In the genomic region with DNA sequence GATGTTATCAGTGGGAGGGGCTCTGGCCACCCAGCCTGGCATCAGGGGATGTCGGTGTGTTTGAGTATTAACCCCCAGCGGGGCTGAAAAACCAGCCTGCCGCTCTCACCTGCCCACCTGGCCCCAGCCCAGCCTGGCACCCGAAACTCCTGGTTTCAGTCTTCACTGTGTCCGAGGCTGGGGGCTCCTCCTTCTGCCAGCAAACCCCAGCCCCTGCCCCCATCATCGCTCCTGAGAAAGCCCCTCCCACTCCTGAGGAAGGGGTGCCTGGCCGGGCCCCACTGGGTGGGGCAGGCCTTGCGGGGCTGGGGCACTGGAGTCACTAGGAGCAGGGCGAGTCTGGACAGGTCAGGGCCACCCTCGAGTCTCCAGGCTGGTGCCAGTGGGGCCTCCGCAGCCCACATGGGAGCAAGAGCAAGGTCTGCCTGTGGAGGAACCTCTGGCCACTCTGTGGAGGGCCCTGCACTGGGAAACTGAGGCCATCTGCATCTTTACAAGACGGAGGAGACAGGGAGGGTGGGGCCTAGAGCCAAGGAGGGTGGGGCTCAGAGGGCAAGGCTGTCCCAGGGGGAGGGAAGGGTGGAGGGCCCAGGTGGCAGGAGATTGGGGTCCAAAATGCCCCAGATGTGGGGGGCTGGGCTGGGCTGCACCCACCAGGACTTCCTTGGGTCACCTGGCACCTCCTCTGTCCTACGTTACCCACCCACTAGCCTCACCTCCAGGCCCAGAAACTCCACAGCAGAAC, we compare ENCODE assay signal across 20 cellular contexts. TPM values are rescaled to one million over a fixed set of nuclear protein-coding genes. Genes with fewer than 3 reads are reported as not detected.
DNase-seq lines count a peak whose midpoint lies in the region; ATAC-seq and TF ChIP-seq lines count a peak whose summit lies in the region.
"Had no signal": no experiment of that assay in that cellular context is flagged by ENCODE, and none has a peak within 500 bp of the region (broad histone marks: within the 10 kb centered on the region; RNA-seq: fewer than 3 reads in every experiment).

No MANE protein-coding gene starts in this region.

- BruUV-seq in A673 (replicated peaks; lab: Mats Ljungman, UMichigan): no TSS peak

- peak overlapping the region; percentile 17 for H3K4me3 Mint-ChIP-seq in dendritic cell treated with granulocyte-macrophage colony-stimulating factor and Interleukin-4, amounts not matched to agents 40 ng/mL and 50 ng/mL, for 4 days
- no peak overlapping the region for H3K4me3 Mint-ChIP-seq in activated T-cell treated with anti-CD3 and anti-CD28 coated beads, Interleukin-2, amount 50 U/mL, for 72 hours
- H3K4me3 Mint-ChIP-seq: activated CD4-positive, alpha-beta memory T cell treated with anti-CD3 and anti-CD28 coated beads for 36 hours; activated T-helper 17 cell treated with anti-CD3 and anti-CD28 coated beads, Interleukin-2, amount 50 U/mL, for 72 hours; natural killer cell treated with Interleukin-12 subunit alpha and Interleukin-12 subunit beta and Interleukin-15 and Interleukin-18, amount 100 ng/mL, for 72 hours had no signal

- TF ChIP-seq CTCF in mucosa of descending colon (IDR thresholded peaks at IDR 0.05) (no peak), A673 (conservative IDR thresholded peaks at IDR 0.05; ENCODE audit: low read depth, low read length) (no peak)

- H3K36me3 Mint-ChIP-seq in dendritic cell treated with granulocyte-macrophage colony-stimulating factor and Interleukin-4, amounts not matched to agents 40 ng/mL and 50 ng/mL, for 4 days (ENCODE audit: low read depth): no peaks in the 10 kb centered on the region
- peaks cover 0 to 4% of the 10 kb centered on the region in 2 donors for H3K36me3 Mint-ChIP-seq in activated T-cell treated with anti-CD3 and anti-CD28 coated beads, Interleukin-2, amount 50 U/mL, for 72 hours (ENCODE audit: insufficient read depth in 2 of 2)
- H3K36me3 Mint-ChIP-seq: activated CD4-positive, alpha-beta memory T cell treated with anti-CD3 and anti-CD28 coated beads for 36 hours; natural killer cell treated with Interleukin-12 subunit alpha and Interleukin-12 subunit beta and Interleukin-15 and Interleukin-18, amount 100 ng/mL, for 72 hours had no signal

- H3K4me3 ChIP-seq in mucosa of descending colon (no peak overlapping the region), A673 (ENCODE audit: low read depth, low read length, poor library complexity, severe bottlenecking) (no peak overlapping the region)

- H3K9me3 ChIP-seq in mucosa of descending colon (no peaks in the 10 kb centered on the region), A673 (ENCODE audit: low read depth, low read length, poor library complexity, severe bottlenecking) (no peaks in the 10 kb centered on the region)

- peaks cover 70% of the 10 kb centered on the region for H3K27me3 Mint-ChIP-seq in dendritic cell treated with granulocyte-macrophage colony-stimulating factor and Interleukin-4, amounts not matched to agents 40 ng/mL and 50 ng/mL, for 4 days
- H3K27me3 Mint-ChIP-seq in activated T-cell treated with anti-CD3 and anti-CD28 coated beads, Interleukin-2, amount 50 U/mL, for 72 hours (ENCODE audit: low read depth): peaks cover 11% of the 10 kb centered on the region
- H3K27me3 Mint-ChIP-seq: natural killer cell treated with Interleukin-12 subunit alpha and Interleukin-12 subunit beta and Interleukin-15 and Interleukin-18, amount 100 ng/mL, for 72 hours had no signal

- H3K36me3 ChIP-seq in mucosa of descending colon (ENCODE audit: low read depth) (no peaks in the 10 kb centered on the region), A673 (ENCODE audit: insufficient read depth, low read length, poor library complexity, severe bottlenecking) (no peaks in the 10 kb centered on the region)

- intact Hi-C loops in Right ventricle myocardium inferior (cut with DNase I): no loop called here
- intact Hi-C loops in Right ventricle myocardium superior (cut with DNase I): no loop called here
- intact Hi-C loops in dendritic cell treated with granulocyte-macrophage colony-stimulating factor and Interleukin-4, amounts not matched to agents 40 ng/mL and 50 ng/mL, for 4 days (cut with micrococcal nuclease): no loop called here
- intact Hi-C loops in mucosa of descending colon (cut with DNase I, micrococcal nuclease): no loop called here
- intact Hi-C loops in A673 (cut with micrococcal nuclease; ENCODE audit: unreplicated experiment): no loop called here

- ATAC-seq in Right ventricle myocardium inferior (no peak), Right ventricle myocardium superior (ENCODE audit: poor library complexity) (no peak), mucosa of descending colon (peak; percentile 40)
- ATAC-seq in activated T-cell treated with anti-CD3 and anti-CD28 coated beads, Interleukin-2, amount 50 U/mL, for 72 hours (replicated peaks in 1 of 2): no peak
- ATAC-seq: activated T-helper 17 cell treated with anti-CD3 and anti-CD28 coated beads, Interleukin-2, amount 50 U/mL, for 72 hours had no signal

- H3K27ac Mint-ChIP-seq in dendritic cell treated with granulocyte-macrophage colony-stimulating factor and Interleukin-4, amounts not matched to agents 40 ng/mL and 50 ng/mL, for 4 days: no peak overlapping the region
- H3K27ac Mint-ChIP-seq in activated T-cell treated with anti-CD3 and anti-CD28 coated beads, Interleukin-2, amount 50 U/mL, for 72 hours: no peak overlapping the region
- H3K27ac Mint-ChIP-seq: activated CD4-positive, alpha-beta memory T cell treated with anti-CD3 and anti-CD28 coated beads for 36 hours; activated T-helper 17 cell treated with anti-CD3 and anti-CD28 coated beads, Interleukin-2, amount 50 U/mL, for 72 hours; natural killer cell treated with Interleukin-12 subunit alpha and Interleukin-12 subunit beta and Interleukin-15 and Interleukin-18, amount 100 ng/mL, for 72 hours had no signal

- peaks cover 29% of the 10 kb centered on the region for H3K4me1 Mint-ChIP-seq in dendritic cell treated with granulocyte-macrophage colony-stimulating factor and Interleukin-4, amounts not matched to agents 40 ng/mL and 50 ng/mL, for 4 days (ENCODE audit: low read depth)
- H3K4me1 Mint-ChIP-seq in activated T-cell treated with anti-CD3 and anti-CD28 coated beads, Interleukin-2, amount 50 U/mL, for 72 hours (ENCODE audit: low read depth): no peaks in the 10 kb centered on the region
- H3K4me1 Mint-ChIP-seq: activated T-helper 17 cell treated with anti-CD3 and anti-CD28 coated beads, Interleukin-2, amount 50 U/mL, for 72 hours had no signal

- H3K4me1 ChIP-seq in mucosa of descending colon (ENCODE audit: low read depth): peaks cover 7% of the 10 kb centered on the region
- H3K4me1 ChIP-seq in A673 (ENCODE audit: insufficient read depth, low read length, poor library complexity, severe bottlenecking): no peaks in the 10 kb centered on the region

- no peaks in the 10 kb centered on the region for H3K27me3 ChIP-seq in A673 (replicated peaks; ENCODE audit: insufficient read depth, low read depth, low read length, poor library complexity)

- peaks cover 11% of the 10 kb centered on the region for H3K9me3 Mint-ChIP-seq in dendritic cell treated with granulocyte-macrophage colony-stimulating factor and Interleukin-4, amounts not matched to agents 40 ng/mL and 50 ng/mL, for 4 days
- peaks cover 0 to 3% of the 10 kb centered on the region in 2 donors for H3K9me3 Mint-ChIP-seq in activated T-cell treated with anti-CD3 and anti-CD28 coated beads, Interleukin-2, amount 50 U/mL, for 72 hours
- H3K9me3 Mint-ChIP-seq: activated CD4-positive, alpha-beta memory T cell treated with anti-CD3 and anti-CD28 coated beads for 36 hours; activated T-helper 17 cell treated with anti-CD3 and anti-CD28 coated beads, Interleukin-2, amount 50 U/mL, for 72 hours; natural killer cell treated with Interleukin-12 subunit alpha and Interleukin-12 subunit beta and Interleukin-15 and Interleukin-18, amount 100 ng/mL, for 72 hours had no signal

- CTCF ChIA-PET in A673 (lab: Charles Lee): no interaction called here

- H3K27ac ChIP-seq in A673 (ENCODE audit: low read depth, low read length, poor library complexity, severe bottlenecking): no peak overlapping the region

- POLR2A ChIA-PET in A673 (lab: Charles Lee; ENCODE audit: low non-redundant PET): no interaction called here

- peak; percentile 26 for DNase-seq in Right ventricle myocardium inferior (ENCODE audit: missing footprints)
- DNase-seq in Right ventricle myocardium superior: no peak
- DNase-seq in mucosa of descending colon: peak in 2 of 3 donors; percentile 45 to 56
- no peak for DNase-seq in retina
- no peak for DNase-seq in activated T-cell treated with anti-CD3 and anti-CD28 coated beads, Interleukin-2, amount 50 U/mL, for 48 hours
- no peak for DNase-seq in A673 (ENCODE audit: low spot score)
- no peak for DNase-seq in activated T-cell treated with anti-CD3 and anti-CD28 coated beads, Interleukin-2, amount 50 U/mL, for 72 hours
- DNase-seq: activated CD4-positive, alpha-beta memory T cell treated with anti-CD3 and anti-CD28 coated beads for 36 hours; activated CD4-positive, CD25-positive, alpha-beta regulatory T cell treated with anti-CD3 and anti-CD28 coated beads, Interleukin-2, amount 50 U/mL, for 72 hours; activated CD8-positive, alpha-beta memory T cell treated with anti-CD3 and anti-CD28 coated beads, Interleukin-2, amount 50 U/mL, for 4 hours; activated naive CD4-positive, alpha-beta T cell treated with anti-CD3 and anti-CD28 coated beads, Interleukin-2, amount 50 U/mL, for 16 hours; central memory CD4-positive, alpha-beta T cell; DMS153; HCEC 1CT; NCI-H1092 treated with DMSO at 0.1 percent for 48 hours; NCI-H187 treated with DMSO at 0.1 percent for 48 hours; T-helper 1 cell had no signal

RNA-seq across cellular contexts. Expression of a gene that starts 51.5 kb away (rescaled TPM):
- total RNA-seq in Right ventricle myocardium inferior (18.7 TPM), Right ventricle myocardium superior (16.8 TPM), mucosa of descending colon (100 to 1,000 TPM in 1 of 3 donors, 10 to 100 TPM in 2; 59.0 to 101 (median 72.6) TPM), A673 (2021) (37.2 and 50.2 TPM in 2 replicates)
- 10 to 100 TPM; 71.6 to 84.2 TPM for total RNA-seq in activated T-cell treated with anti-CD3 and anti-CD28 coated beads, Interleukin-2, amount 50 U/mL, for 72 hours

Comparison
In these comparisons a context has a peak if more than half of its experiments do, and no peak if none do; other contexts are left out.
1. DNase-seq: peak in Right ventricle myocardium inferior (single experiment) and mucosa of descending colon (2 of 3); none in Right ventricle myocardium superior (single experiment), retina (single experiment), activated T-cell treated with anti-CD3 and anti-CD28 coated beads, Interleukin-2, amount 50 U/mL, for 48 hours (0 of 2), A673 (single experiment) and activated T-cell treated with anti-CD3 and anti-CD28 coated beads, Interleukin-2, amount 50 U/mL, for 72 hours (0 of 2).